Comparison of ENCODE assay signal across 17 cellular contexts in genomic region chr9:132020845-132021510, GRCh38. TPM values are rescaled to one million over a fixed set of nuclear protein-coding genes. Genes with fewer than 3 reads are reported as not detected.
DNase-seq lines count a peak whose midpoint lies in the region; ATAC-seq, FAIRE-seq and TF ChIP-seq lines count a peak whose summit lies in the region.
"Had no signal": no experiment of that assay in that cellular context is flagged by ENCODE, and none has a peak within 500 bp of the region (broad histone marks: within the 10 kb centered on the region; RNA-seq: fewer than 3 reads in every experiment).

No MANE protein-coding gene starts in this region.

- intact Hi-C loops in IMR-90 (cut with micrococcal nuclease) = loop anchor here (10.0 kb wide), 1 partner anchor 144 kb away; the partner anchor contains the start of gene NTNG2

- H2BK15ac ChIP-seq in IMR-90 (ENCODE audit: low read depth, low read length) = no peak overlapping the region

- peaks cover 7% of the 10 kb centered on the region for H3K4me1 ChIP-seq in IMR-90 (ENCODE audit: control insufficient read depth, insufficient read depth, low read length)

- no TSS peak for BruUV-seq in IMR-90 (replicated peaks; lab: Mats Ljungman, UMichigan)

- dilution Hi-C loops in IMR-90 (cut with HindIII; ENCODE audit: low sequenced_read_pairs, unreplicated experiment) = no loop called here

- TF ChIP-seq POLR2A in IMR-90 (IDR thresholded peaks at IDR 0.05; ENCODE audit: low read depth, low read length) = no peak

- no peak for TF ChIP-seq CTCF in IMR-90 (conservative IDR thresholded peaks at IDR 0.05; ENCODE audit: low read depth, low read length)
- TF ChIP-seq CTCF in bronchial epithelial cell (IDR thresholded peaks at IDR 0.05; ENCODE audit: insufficient read depth, low read length, severe bottlenecking) = no peak
- no peak for TF ChIP-seq CTCF in nephron (IDR thresholded peaks at IDR 0.05; ENCODE audit: unreplicated experiment in 3 of 3)

- TF ChIP-seq RAD21 in IMR-90 (IDR thresholded peaks at IDR 0.05; ENCODE audit: low read length) = no peak

- no peak overlapping the region for H2BK20ac ChIP-seq in IMR-90 (ENCODE audit: low read depth, low read length)

- no peak overlapping the region for H2BK120ac ChIP-seq in IMR-90 (ENCODE audit: low read depth, low read length)

- DNase-seq in DMS53 (lab: John Stamatoyannopoulos, UW) (peak; percentile 79), IMR-90 (peak; percentile 33), bronchial epithelial cell (ENCODE audit: low read depth) (peak; percentile 62), Kasumi-1 (lab: John Stamatoyannopoulos, UW) (no peak)
- DNase-seq in stimulated activated naive CD4-positive, alpha-beta T cell treated with Interleukin-2 at 50 U/mL for 16 hours (lab: John Stamatoyannopoulos, UW) = no peak
- DNase-seq: ACHN; CD4-positive, CD25-positive, alpha-beta regulatory T cell; GOT3; NCI-H1436; NCI-H2081 treated with DMSO at 0.1 percent for 48 hours; NCI-H446; NCI-H748 treated with DMSO at 0.1 percent for 48 hours; Peyer's patch had no signal

- no CpG with 5 or more reads among the region's 4 CpGs for WGBS in IMR-90 (ENCODE audit: extremely low coverage in 2 of 2, insufficient read length in 1 of 2), 2 experiments

- peaks cover 28% of the 10 kb centered on the region for H4K20me1 ChIP-seq in IMR-90 (ENCODE audit: insufficient read depth, low read length)

- no peak overlapping the region for H3K4ac ChIP-seq in IMR-90 (ENCODE audit: low read depth, low read length)

- no peaks in the 10 kb centered on the region for H3K27me3 Mint-ChIP-seq in nephron (ENCODE audit: low read depth)
- H3K27me3 Mint-ChIP-seq: CD4-positive, CD25-positive, alpha-beta regulatory T cell had no signal

- H3K4me2 ChIP-seq in IMR-90 (ENCODE audit: low read depth, low read length) = no peak overlapping the region; the same call in 1 of the 2 replicates

- H3K4me3 ChIP-seq in IMR-90 (ENCODE audit: insufficient read depth, low read depth, low read length) (no peak overlapping the region), bronchial epithelial cell (ENCODE audit: low read depth, low read length) (no peak overlapping the region)
- H3K4me3 ChIP-seq: Peyer's patch had no signal

- POLR2A ChIA-PET in IMR-90 (lab: Charles Lee; ENCODE audit: unreplicated experiment) = no interaction called here

- H3K27me3 ChIP-seq in IMR-90 (ENCODE audit: control insufficient read depth, insufficient read depth, low read length) = no peaks in the 10 kb centered on the region
- H3K27me3 ChIP-seq in bronchial epithelial cell (ENCODE audit: control insufficient read depth, insufficient read depth, low read length) = no peaks in the 10 kb centered on the region
- H3K27me3 ChIP-seq: Peyer's patch had no signal

- peaks cover 44 to 70% of the 10 kb centered on the region in 2 experiments for H3K79me1 ChIP-seq in IMR-90 (ENCODE audit: low read depth in 1 of 2, low read length in 2 of 2)

- FAIRE-seq in bronchial epithelial cell (lab: Jason Lieb, UNC) = no peak
- FAIRE-seq: D721Med had no signal

- no peak overlapping the region for H2AFZ ChIP-seq in IMR-90 (replicated peaks; ENCODE audit: low read length, poor library complexity)

- H3K18ac ChIP-seq in IMR-90 (ENCODE audit: low read depth, low read length) = no peak overlapping the region

- H2BK5ac ChIP-seq in IMR-90 (ENCODE audit: low read depth, low read length, poor library complexity, severe bottlenecking) = no peak overlapping the region

- H3K14ac ChIP-seq in IMR-90 (replicated peaks; ENCODE audit: low read depth, low read length) = no peak overlapping the region

- H3K36me3 Mint-ChIP-seq in nephron (ENCODE audit: low read depth) = no peaks in the 10 kb centered on the region

- in situ Hi-C loops in IMR-90 (cut with MboI; ENCODE audit: low sequenced_read_pairs) = no loop called here

- H3K23ac ChIP-seq in IMR-90 (ENCODE audit: low read depth, low read length) = no peak overlapping the region

- peak; percentile 70 for ATAC-seq in IMR-90 (ENCODE audit: low read depth)
- ATAC-seq in HG02870 (IDR thresholded peaks at IDR 0.05; ENCODE audit: unreplicated experiment) = no peak
- ATAC-seq: SK-N-SH treated with all-trans-retinoic acid at 6 μM for 48 hours had no signal

- no peaks in the 10 kb centered on the region for H3K9me3 Mint-ChIP-seq in nephron
- H3K9me3 Mint-ChIP-seq: CD4-positive, CD25-positive, alpha-beta regulatory T cell had no signal

- H3K56ac ChIP-seq in IMR-90 (ENCODE audit: extremely low read depth, insufficient read depth, low read length) = no peak overlapping the region

- H3K9ac ChIP-seq in IMR-90 (ENCODE audit: low read depth, low read length) = no peak overlapping the region

- peak overlapping the region; percentile 3 to 19 (median 5) for H3K27ac Mint-ChIP-seq in nephron

- H3K4me1 Mint-ChIP-seq in nephron = peaks cover 68% of the 10 kb centered on the region

- H2AK5ac ChIP-seq in IMR-90 (ENCODE audit: low read depth, low read length) = no peak overlapping the region

- H3K36me3 ChIP-seq in IMR-90 (ENCODE audit: control insufficient read depth, insufficient read depth, low read length) (no peaks in the 10 kb centered on the region), bronchial epithelial cell (ENCODE audit: control insufficient read depth, insufficient read depth, low read length) (no peaks in the 10 kb centered on the region)
- H3K36me3 ChIP-seq: Peyer's patch had no signal

- no peak overlapping the region for H3K4me3 Mint-ChIP-seq in nephron
- H3K4me3 Mint-ChIP-seq: CD4-positive, CD25-positive, alpha-beta regulatory T cell had no signal

- H3K9me1 ChIP-seq in IMR-90 (ENCODE audit: insufficient read depth, low read length) = peaks cover 13% of the 10 kb centered on the region

- no peak overlapping the region for H4K5ac ChIP-seq in IMR-90 (ENCODE audit: low read depth, low read length)

- no peak overlapping the region for H4K91ac ChIP-seq in IMR-90 (ENCODE audit: insufficient read depth, low read depth, low read length)

- no peak overlapping the region for H2AK9ac ChIP-seq in IMR-90 (replicated peaks; ENCODE audit: low read depth, low read length, poor library complexity)

- CTCF ChIA-PET in IMR-90 (lab: Yijun Ruan, JAX) = interaction anchor here (0.6 kb wide), 1 partner anchor 260 kb away, joined by 3 read pairs; no protein-coding TSS in a partner anchor

- no peak overlapping the region for H4K8ac ChIP-seq in IMR-90 (ENCODE audit: low read depth in 2 of 2, low read length in 2 of 2)

- no peaks in the 10 kb centered on the region for H3K9me3 ChIP-seq in IMR-90 (ENCODE audit: control insufficient read depth, insufficient read depth, low read length)
- H3K9me3 ChIP-seq: Peyer's patch had no signal

- H3K27ac ChIP-seq in IMR-90 (ENCODE audit: insufficient read depth, low read length) = no peak overlapping the region
- H3K27ac ChIP-seq: Peyer's patch had no signal

TF ChIP-seq in IMR-90, 13 proteins besides CTCF, POLR2A, EP300 and RAD21:
- TF ChIP-seq CEBPB (IDR thresholded peaks at IDR 0.05; ENCODE audit: low read depth, low read length) (no peak), RCOR1 (IDR thresholded peaks at IDR 0.05; ENCODE audit: insufficient replicate concordance, low read length) (no peak), MXI1 (IDR thresholded peaks at IDR 0.05; ENCODE audit: borderline replicate concordance, low read depth, low read length) (no peak), ELK1 (IDR thresholded peaks at IDR 0.05; ENCODE audit: borderline replicate concordance, low read depth, low read length) (no peak), BHLHE40 (IDR thresholded peaks at IDR 0.05; ENCODE audit: low read depth, low read length) (no peak), FOS (IDR thresholded peaks at IDR 0.05; ENCODE audit: low read depth, low read length) (no peak), NFE2L2 (IDR thresholded peaks at IDR 0.05; ENCODE audit: low read depth, low read length) (no peak), RFX5 (IDR thresholded peaks at IDR 0.05; ENCODE audit: low read depth, low read length) (no peak), MAFK (IDR thresholded peaks at IDR 0.05; ENCODE audit: low read depth, low read length) (no peak), SMC3 (IDR thresholded peaks at IDR 0.05; ENCODE audit: low read depth, low read length) (no peak), CHD1 (IDR thresholded peaks at IDR 0.05; ENCODE audit: low read depth, low read length) (no peak), MAZ (IDR thresholded peaks at IDR 0.05; ENCODE audit: borderline replicate concordance, low read depth, low read length) (no peak)
- TF ChIP-seq, protein P1, sequence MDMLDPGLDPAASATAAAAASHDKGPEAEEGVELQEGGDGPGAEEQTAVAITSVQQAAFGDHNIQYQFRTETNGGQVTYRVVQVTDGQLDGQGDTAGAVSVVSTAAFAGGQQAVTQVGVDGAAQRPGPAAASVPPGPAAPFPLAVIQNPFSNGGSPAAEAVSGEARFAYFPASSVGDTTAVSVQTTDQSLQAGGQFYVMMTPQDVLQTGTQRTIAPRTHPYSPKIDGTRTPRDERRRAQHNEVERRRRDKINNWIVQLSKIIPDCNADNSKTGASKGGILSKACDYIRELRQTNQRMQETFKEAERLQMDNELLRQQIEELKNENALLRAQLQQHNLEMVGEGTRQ (IDR thresholded peaks at IDR 0.05; ENCODE audit: low read depth, low read length) = no peak

RNA-seq across cellular contexts. Expression of gene MED27, which starts 58.7 kb away (rescaled TPM):
- 51.9 and 63.4 TPM in 2 replicates for total RNA-seq in IMR-90 (2012; rRNA removed)
- 50.2 and 51.6 TPM in 2 replicates for polyA plus RNA-seq in IMR-90 (2012; rRNA removed)
- polyA plus RNA-seq in IMR-90 (2012; cell fraction: cytosol; rRNA removed) = 33.8 and 51.4 TPM in 2 replicates
- 18.2 and 24.4 TPM in 2 replicates for polyA plus RNA-seq in IMR-90 (2012; cell fraction: nucleus; rRNA removed; ENCODE audit: low replicate concordance)
- total RNA-seq in bronchial epithelial cell = 10.5 and 19.3 TPM in 2 replicates

Comparison
In these comparisons a context has a peak if more than half of its experiments do, and no peak if none do; other contexts are left out.
1. DNase-seq: peak in DMS53 (single experiment), IMR-90 (single experiment) and bronchial epithelial cell (single experiment); none in stimulated activated naive CD4-positive, alpha-beta T cell treated with Interleukin-2 at 50 U/mL for 16 hours (single experiment) and Kasumi-1 (0 of 2).